In the genomic region with DNA sequence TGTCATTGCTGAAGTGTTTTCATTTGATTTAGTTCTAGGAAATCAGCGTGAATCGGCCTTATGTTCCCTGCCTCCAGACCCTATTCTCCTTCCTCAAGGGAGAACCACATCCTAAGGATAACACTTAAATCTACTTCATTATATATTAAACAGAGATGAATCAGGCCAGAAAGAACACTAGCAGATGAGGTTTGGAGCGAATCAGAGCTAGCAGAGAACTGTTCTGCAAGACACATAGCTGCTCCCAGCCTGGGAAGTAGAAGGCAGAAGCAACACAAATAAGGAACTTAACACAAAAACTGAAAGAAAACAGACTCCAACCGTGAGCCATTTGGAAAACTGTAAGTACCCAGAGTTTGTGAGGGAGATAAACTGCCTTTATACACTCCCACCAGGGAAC, we compare ENCODE assay signal across 1 cellular context.
TF ChIP-seq lines count a peak whose summit lies in the region.

No MANE protein-coding gene starts in this region.

TF ChIP-seq in SK-N-SH treated with all-trans-retinoic acid at 6 μM for 48 hours, 23 proteins besides CTCF, POLR2A, EP300 and RAD21 (continued from another document):
- TF ChIP-seq, protein P1, sequence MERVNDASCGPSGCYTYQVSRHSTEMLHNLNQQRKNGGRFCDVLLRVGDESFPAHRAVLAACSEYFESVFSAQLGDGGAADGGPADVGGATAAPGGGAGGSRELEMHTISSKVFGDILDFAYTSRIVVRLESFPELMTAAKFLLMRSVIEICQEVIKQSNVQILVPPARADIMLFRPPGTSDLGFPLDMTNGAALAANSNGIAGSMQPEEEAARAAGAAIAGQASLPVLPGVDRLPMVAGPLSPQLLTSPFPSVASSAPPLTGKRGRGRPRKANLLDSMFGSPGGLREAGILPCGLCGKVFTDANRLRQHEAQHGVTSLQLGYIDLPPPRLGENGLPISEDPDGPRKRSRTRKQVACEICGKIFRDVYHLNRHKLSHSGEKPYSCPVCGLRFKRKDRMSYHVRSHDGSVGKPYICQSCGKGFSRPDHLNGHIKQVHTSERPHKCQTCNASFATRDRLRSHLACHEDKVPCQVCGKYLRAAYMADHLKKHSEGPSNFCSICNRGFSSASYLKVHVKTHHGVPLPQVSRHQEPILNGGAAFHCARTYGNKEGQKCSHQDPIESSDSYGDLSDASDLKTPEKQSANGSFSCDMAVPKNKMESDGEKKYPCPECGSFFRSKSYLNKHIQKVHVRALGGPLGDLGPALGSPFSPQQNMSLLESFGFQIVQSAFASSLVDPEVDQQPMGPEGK (CRISPR knock-in tag; IDR thresholded peaks at IDR 0.05; ENCODE audit: borderline replicate concordance): no peak
- TF ChIP-seq PPARA (CRISPR knock-in tag; IDR thresholded peaks at IDR 0.05; ENCODE audit: borderline replicate concordance): no peak
